8 cellular contexts compared by ENCODE assay signal in the genomic region with DNA sequence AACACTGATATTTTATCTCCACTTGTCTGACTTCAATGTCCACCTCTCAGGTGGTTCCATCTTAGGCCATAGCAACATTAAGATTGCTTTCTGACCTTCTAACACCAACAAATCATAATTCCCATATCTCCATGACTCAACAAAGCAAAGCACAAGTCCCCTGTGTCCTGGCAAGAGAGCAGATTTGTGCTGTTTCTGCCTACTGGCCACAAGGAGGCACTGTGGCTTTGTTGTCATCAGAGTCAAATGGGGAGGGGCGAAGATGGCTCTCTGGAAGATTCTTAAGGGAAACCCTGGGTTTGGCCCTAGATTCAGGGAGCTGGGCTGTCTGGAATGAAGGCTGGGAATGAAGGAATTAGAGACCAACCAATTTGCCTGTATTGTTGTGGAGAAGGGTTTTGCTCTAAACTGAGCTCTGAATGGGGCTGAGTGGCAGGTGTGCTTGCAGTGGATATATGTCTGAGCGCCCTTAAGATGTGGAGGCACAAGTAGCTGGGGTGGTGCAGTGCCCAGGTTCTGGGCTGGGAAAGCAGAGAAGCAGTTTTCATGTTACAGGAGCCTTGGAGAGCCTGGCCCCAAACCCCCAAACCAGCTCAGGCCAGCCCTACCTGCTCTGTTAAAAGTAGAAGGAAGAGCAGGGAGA.
DNase-seq lines count a peak whose midpoint lies in the region; ATAC-seq, FAIRE-seq and TF ChIP-seq lines count a peak whose summit lies in the region.
"Had no signal": no experiment of that assay in that cellular context is flagged by ENCODE, and none has a peak within 500 bp of the region (broad histone marks: within the 10 kb centered on the region; RNA-seq: fewer than 3 reads in every experiment).

No MANE protein-coding gene starts in this region.

- no peaks in the 10 kb centered on the region for H3F3A ChIP-seq in neural progenitor cell (ENCODE audit: low read depth)

- no peak for TF ChIP-seq EP300 in H1 (IDR thresholded peaks at IDR 0.05; ENCODE audit: borderline replicate concordance in 1 of 2, low read depth in 2 of 2, low read length in 2 of 2)

- no peak overlapping the region for H3K56ac ChIP-seq in H1 (replicated peaks; ENCODE audit: insufficient read length, low read depth, low read length)

- H3K4me2 ChIP-seq in H1 (ENCODE audit: insufficient read depth in 1 of 2, low read depth in 2 of 2, low read length in 2 of 2) (no peak overlapping the region), neural progenitor cell (no peak overlapping the region)

- H3K9ac ChIP-seq in H1 (replicated peaks in 1 of 4; ENCODE audit: extremely low read depth in 1 of 4, low read depth in 3 of 4, low read length in 3 of 4) (no peak overlapping the region), neural progenitor cell (no peak overlapping the region)

- H3K4ac ChIP-seq in H1 (replicated peaks; ENCODE audit: insufficient read length, low read depth, low read length): no peak overlapping the region

- no peak overlapping the region for H3K18ac ChIP-seq in H1 (ENCODE audit: extremely low read depth, low read length)

- H3K9me3 Mint-ChIP-seq in neural progenitor cell: no peaks in the 10 kb centered on the region
- H3K9me3 Mint-ChIP-seq: brain had no signal

- peaks cover 0 to 3% (median 0%) of the 10 kb centered on the region in 4 experiments; a peak in 2 of 7 replicates for H3K4me1 ChIP-seq in H1 (replicated peaks in 1 of 4; ENCODE audit: control insufficient read depth in 3 of 4, insufficient read depth in 4 of 4, low read length in 3 of 4)
- H3K4me1 ChIP-seq in neural progenitor cell: no peaks in the 10 kb centered on the region

- H3K4me3 ChIP-seq in GM06990 (replicated peaks; ENCODE audit: low read depth, low read length): no peak overlapping the region
- no peak overlapping the region for H3K4me3 ChIP-seq in H1 (ENCODE audit: extremely low read depth in 1 of 4, insufficient read depth in 2 of 4, low read depth in 3 of 4, low read length in 4 of 4)
- H3K4me3 ChIP-seq in neural progenitor cell: no peak overlapping the region

- H3K9me3 ChIP-seq in H1 (ENCODE audit: insufficient read depth in 2 of 2, low read depth in 1 of 2, low read length in 1 of 2) (no peaks in the 10 kb centered on the region), neural progenitor cell (ENCODE audit: low read depth) (no peaks in the 10 kb centered on the region)

- DNase-seq in GM06990 (ENCODE audit: extremely low read depth, insufficient read length) (no peak), T follicular helper cell (ENCODE audit: low read depth) (peak; percentile 9), H1 (ENCODE audit: low read depth in 1 of 2, low spot score in 2 of 2) (peak; percentile 36 to 55), neural progenitor cell (ENCODE audit: low spot score) (peak; percentile 74), NCI-H2029 (lab: John Stamatoyannopoulos, UW) (no peak)

- CTCF ChIA-PET in H1 (lab: Charles Lee; ENCODE audit: partially characterized antibody): interaction anchor here (0.6 to 7.2 kb wide), 38 partner anchors 10 to 734 kb away, joined by 3 to 78 read pairs (median 5); no protein-coding TSS in a partner anchor

- H4K8ac ChIP-seq in H1 (ENCODE audit: extremely low read depth, insufficient read depth, low read length): no peak overlapping the region

- no peak overlapping the region for H2BK120ac ChIP-seq in H1 (replicated peaks; ENCODE audit: low read depth, low read length)

- H4K20me1 ChIP-seq in H1 (replicated peaks in 1 of 2; ENCODE audit: control insufficient read depth in 1 of 2, insufficient read depth in 2 of 2, low read length in 2 of 2) (no peaks in the 10 kb centered on the region), neural progenitor cell (ENCODE audit: low read depth) (no peaks in the 10 kb centered on the region)

- no peaks in the 10 kb centered on the region for H3K4me1 Mint-ChIP-seq in neural progenitor cell
- H3K4me1 Mint-ChIP-seq: brain had no signal

- H3K79me2 ChIP-seq in H1 (ENCODE audit: control insufficient read depth in 1 of 2, insufficient read depth in 2 of 2, low read length in 2 of 2) (no peaks in the 10 kb centered on the region), neural progenitor cell (ENCODE audit: low read depth) (no peaks in the 10 kb centered on the region)

- ATAC-seq in GM19467 (IDR thresholded peaks at IDR 0.05; ENCODE audit: unreplicated experiment): peak; percentile 82
- peak; percentile 83 for ATAC-seq in HG03469 (IDR thresholded peaks at IDR 0.05; ENCODE audit: unreplicated experiment)

- H3K36me3 Mint-ChIP-seq in neural progenitor cell: no peaks in the 10 kb centered on the region
- H3K36me3 Mint-ChIP-seq: brain had no signal

- no peaks in the 10 kb centered on the region for H3K79me1 ChIP-seq in H1 (ENCODE audit: low read depth, low read length)

- H3K23me2 ChIP-seq in H1 (ENCODE audit: low read depth, low read length): no peaks in the 10 kb centered on the region

- H3K27ac ChIP-seq in H1 (ENCODE audit: low read depth, low read length) (no peak overlapping the region), neural progenitor cell (no peak overlapping the region)

- FAIRE-seq in H1 (lab: Jason Lieb, UNC): peak; percentile 92

- no peak overlapping the region; the same call in 1 of the 2 replicates for H2BK5ac ChIP-seq in H1 (ENCODE audit: low read depth, low read length)

- no peak overlapping the region for H4K5ac ChIP-seq in H1 (ENCODE audit: insufficient read length, low read depth, low read length)

- H3K14ac ChIP-seq in H1 (ENCODE audit: insufficient read length): no peak overlapping the region

- WGBS in H1 (ENCODE audit: extremely low coverage in 1 of 2, insufficient coverage in 1 of 2, insufficient read length in 1 of 2, insufficient replicate concordance in 2 of 2, low coverage in 1 of 2, low lambda C conversion rate in 2 of 2, missing lambda C conversion rate in 1 of 2), 2 experiments: 67% methylated on average over 2 of the region's 2 CpGs; no CpG with 5 or more reads in 1 of the 2 experiments

- H2BK20ac ChIP-seq in H1 (ENCODE audit: low read length): no peak overlapping the region

- H2AFZ ChIP-seq in H1 (ENCODE audit: low read length): peak overlapping the region; percentile 78; the same call in 1 of the 2 replicates
- peak overlapping the region; percentile 79 for H2AFZ ChIP-seq in neural progenitor cell (replicated peaks)

- H3K27me3 ChIP-seq in GM06990 (replicated peaks; ENCODE audit: control insufficient read depth, insufficient read depth, low read length): no peaks in the 10 kb centered on the region
- no peaks in the 10 kb centered on the region for H3K27me3 ChIP-seq in H1 (replicated peaks in 1 of 4; ENCODE audit: control insufficient read depth in 3 of 4, extremely low read depth in 1 of 4, insufficient read depth in 3 of 4, low read length in 3 of 4)
- H3K27me3 ChIP-seq in neural progenitor cell: no peaks in the 10 kb centered on the region

- POLR2A ChIA-PET in H1 (lab: Charles Lee; ENCODE audit: partially characterized antibody): no interaction called here

- H3K36me3 ChIP-seq in GM06990 (ENCODE audit: control insufficient read depth, insufficient read depth, low read length): no peaks in the 10 kb centered on the region
- no peaks in the 10 kb centered on the region for H3K36me3 ChIP-seq in H1 (ENCODE audit: control insufficient read depth in 2 of 4, insufficient read depth in 4 of 4, low read length in 3 of 4)
- no peaks in the 10 kb centered on the region for H3K36me3 ChIP-seq in neural progenitor cell

- H3K23ac ChIP-seq in H1 (ENCODE audit: insufficient read length): no peak overlapping the region

- H4K91ac ChIP-seq in H1 (replicated peaks; ENCODE audit: insufficient read length, low read length): no peak overlapping the region

- no peak overlapping the region for H2AK5ac ChIP-seq in H1 (ENCODE audit: low read depth, low read length)

- H3K27me3 Mint-ChIP-seq in neural progenitor cell (ENCODE audit: insufficient read depth, low read depth): peaks cover 2% of the 10 kb centered on the region
- H3K27me3 Mint-ChIP-seq: brain had no signal

- no peak overlapping the region for H3K4me3 Mint-ChIP-seq in neural progenitor cell
- H3K4me3 Mint-ChIP-seq: brain had no signal

- H2BK15ac ChIP-seq in H1 (ENCODE audit: low read length): peak overlapping the region; percentile 63; the same call in 1 of the 2 replicates

- no peak overlapping the region for H3K27ac Mint-ChIP-seq in neural progenitor cell

- TF ChIP-seq CTCF in GM06990 (IDR thresholded peaks at IDR 0.05; ENCODE audit: insufficient read depth, low read length, poor library complexity, severe bottlenecking): peak; percentile 90
- peak; percentile 78 to 96 (median 84) for TF ChIP-seq CTCF in H1 (IDR thresholded peaks at IDR 0.05; ENCODE audit: control extremely low read depth in 1 of 3, insufficient read depth in 1 of 3, low read depth in 1 of 3, low read length in 3 of 3)
- peak; percentile 81 for TF ChIP-seq CTCF in neural progenitor cell (IDR thresholded peaks at IDR 0.05)

- H2BK12ac ChIP-seq in H1 (ENCODE audit: low read depth, low read length): no peak overlapping the region

- TF ChIP-seq RAD21 in H1 (IDR thresholded peaks at IDR 0.05 in 1 of 2, conservative IDR thresholded peaks at IDR 0.05 in 1 of 2; ENCODE audit: low read depth in 2 of 2, low read length in 2 of 2): peak; percentile 56 to 70

- TF ChIP-seq POLR2A in H1 (IDR thresholded peaks at IDR 0.05; ENCODE audit: control extremely low read depth in 1 of 2, low read depth in 2 of 2, low read length in 2 of 2): no peak

TF ChIP-seq in H1, 55 proteins besides CTCF, POLR2A, EP300 and RAD21:
- TF ChIP-seq CBX5 (IDR thresholded peaks at IDR 0.05; ENCODE audit: low read depth, low read length) (no peak), BRCA1 (IDR thresholded peaks at IDR 0.05; ENCODE audit: low read depth, low read length) (no peak), CREB1 (IDR thresholded peaks at IDR 0.05) (peak; percentile 75), TAF7 (optimal IDR thresholded peaks at IDR 0.05; ENCODE audit: borderline replicate concordance, low read depth, low read length) (no peak), TAF1 (IDR thresholded peaks at IDR 0.05; ENCODE audit: low read depth, low read length) (no peak), NRF1 (IDR thresholded peaks at IDR 0.05; ENCODE audit: low read depth, low read length) (no peak), YY1 (IDR thresholded peaks at IDR 0.05; ENCODE audit: low read depth, low read length) (0 out of 2 replicates have a peak, but pooled peaks have one; percentile 24), KDM5A (IDR thresholded peaks at IDR 0.05; ENCODE audit: low read length) (no peak)
- TF ChIP-seq, protein P1, sequence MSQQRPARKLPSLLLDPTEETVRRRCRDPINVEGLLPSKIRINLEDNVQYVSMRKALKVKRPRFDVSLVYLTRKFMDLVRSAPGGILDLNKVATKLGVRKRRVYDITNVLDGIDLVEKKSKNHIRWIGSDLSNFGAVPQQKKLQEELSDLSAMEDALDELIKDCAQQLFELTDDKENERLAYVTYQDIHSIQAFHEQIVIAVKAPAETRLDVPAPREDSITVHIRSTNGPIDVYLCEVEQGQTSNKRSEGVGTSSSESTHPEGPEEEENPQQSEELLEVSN (IDR thresholded peaks at IDR 0.05): no peak

Comparison
In these comparisons a context has a peak if more than half of its experiments do, and no peak if none do; other contexts are left out.
1. DNase-seq: peak in T follicular helper cell (single experiment), H1 (2 of 2) and neural progenitor cell (single experiment); none in GM06990 (single experiment) and NCI-H2029 (single experiment).
2. Peak in every context shown above with its lines, with median percentiles within 50 percentile points of each other: CTCF ChIP-seq.